2 cellular contexts compared by ENCODE assay signal in the genomic region with DNA sequence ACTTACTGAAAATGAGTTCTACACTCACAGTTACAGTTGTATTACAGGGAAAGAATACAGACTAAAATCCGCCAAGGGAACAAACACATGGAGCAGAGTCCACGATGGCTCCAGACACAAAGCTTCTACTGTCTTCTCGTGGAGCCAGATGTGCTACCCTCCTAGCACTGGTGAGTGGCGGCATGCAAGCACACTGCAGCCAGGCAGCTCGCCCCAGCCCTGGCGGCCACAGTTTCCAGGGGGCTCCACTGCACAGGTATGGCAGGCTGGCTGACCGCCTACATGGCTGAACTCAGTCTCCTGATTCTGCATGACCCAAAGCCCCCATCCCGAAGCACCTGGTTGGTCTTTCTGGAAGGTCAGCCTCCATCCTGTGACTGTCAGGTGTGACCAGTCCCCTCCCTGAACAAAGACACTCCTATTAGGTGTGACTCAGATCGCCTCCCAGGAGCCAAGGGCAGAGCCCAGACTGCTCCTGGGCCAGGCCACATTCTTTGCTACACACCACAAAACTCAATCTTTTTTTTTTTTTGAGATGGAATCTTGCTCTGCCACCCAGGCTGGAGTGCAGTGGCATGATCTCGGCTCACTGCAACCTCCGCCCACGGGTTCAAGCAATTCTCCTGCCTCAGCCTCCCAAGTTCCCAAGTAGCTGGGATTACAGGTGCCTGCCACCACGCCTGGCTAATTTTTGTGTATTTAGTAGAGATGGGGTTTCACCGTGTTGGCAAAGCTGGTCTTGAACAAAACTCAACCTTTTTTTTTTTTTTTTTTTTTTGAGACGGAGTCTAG.
TF ChIP-seq lines count a peak whose summit lies in the region.

No MANE protein-coding gene starts in this region.

TF ChIP-seq in K562, 482 proteins besides CTCF, POLR2A, EP300 and RAD21 (continues in another document):
- TF ChIP-seq ZNF41 (CRISPR knock-in tag; conservative IDR thresholded peaks at IDR 0.05): no peak
- TF ChIP-seq, protein P1, sequence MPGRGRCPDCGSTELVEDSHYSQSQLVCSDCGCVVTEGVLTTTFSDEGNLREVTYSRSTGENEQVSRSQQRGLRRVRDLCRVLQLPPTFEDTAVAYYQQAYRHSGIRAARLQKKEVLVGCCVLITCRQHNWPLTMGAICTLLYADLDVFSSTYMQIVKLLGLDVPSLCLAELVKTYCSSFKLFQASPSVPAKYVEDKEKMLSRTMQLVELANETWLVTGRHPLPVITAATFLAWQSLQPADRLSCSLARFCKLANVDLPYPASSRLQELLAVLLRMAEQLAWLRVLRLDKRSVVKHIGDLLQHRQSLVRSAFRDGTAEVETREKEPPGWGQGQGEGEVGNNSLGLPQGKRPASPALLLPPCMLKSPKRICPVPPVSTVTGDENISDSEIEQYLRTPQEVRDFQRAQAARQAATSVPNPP (IDR thresholded peaks at IDR 0.05; ENCODE audit: borderline replicate concordance, insufficient read depth, insufficient read length): no peak
- TF ChIP-seq, protein P2, sequence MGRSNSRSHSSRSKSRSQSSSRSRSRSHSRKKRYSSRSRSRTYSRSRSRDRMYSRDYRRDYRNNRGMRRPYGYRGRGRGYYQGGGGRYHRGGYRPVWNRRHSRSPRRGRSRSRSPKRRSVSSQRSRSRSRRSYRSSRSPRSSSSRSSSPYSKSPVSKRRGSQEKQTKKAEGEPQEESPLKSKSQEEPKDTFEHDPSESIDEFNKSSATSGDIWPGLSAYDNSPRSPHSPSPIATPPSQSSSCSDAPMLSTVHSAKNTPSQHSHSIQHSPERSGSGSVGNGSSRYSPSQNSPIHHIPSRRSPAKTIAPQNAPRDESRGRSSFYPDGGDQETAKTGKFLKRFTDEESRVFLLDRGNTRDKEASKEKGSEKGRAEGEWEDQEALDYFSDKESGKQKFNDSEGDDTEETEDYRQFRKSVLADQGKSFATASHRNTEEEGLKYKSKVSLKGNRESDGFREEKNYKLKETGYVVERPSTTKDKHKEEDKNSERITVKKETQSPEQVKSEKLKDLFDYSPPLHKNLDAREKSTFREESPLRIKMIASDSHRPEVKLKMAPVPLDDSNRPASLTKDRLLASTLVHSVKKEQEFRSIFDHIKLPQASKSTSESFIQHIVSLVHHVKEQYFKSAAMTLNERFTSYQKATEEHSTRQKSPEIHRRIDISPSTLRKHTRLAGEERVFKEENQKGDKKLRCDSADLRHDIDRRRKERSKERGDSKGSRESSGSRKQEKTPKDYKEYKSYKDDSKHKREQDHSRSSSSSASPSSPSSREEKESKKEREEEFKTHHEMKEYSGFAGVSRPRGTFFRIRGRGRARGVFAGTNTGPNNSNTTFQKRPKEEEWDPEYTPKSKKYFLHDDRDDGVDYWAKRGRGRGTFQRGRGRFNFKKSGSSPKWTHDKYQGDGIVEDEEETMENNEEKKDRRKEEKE (IDR thresholded peaks at IDR 0.05; ENCODE audit: borderline replicate concordance in 1 of 2, control insufficient read depth in 1 of 2, low read depth in 2 of 2, low read length in 1 of 2): no peak
- no peak for TF ChIP-seq SMARCE1 (IDR thresholded peaks at IDR 0.05)
- TF ChIP-seq EGR1 (conservative IDR thresholded peaks at IDR 0.05): no peak
- no peak for TF ChIP-seq ZNF24 (IDR thresholded peaks at IDR 0.05)
- no peak for TF ChIP-seq ATF7 (IDR thresholded peaks at IDR 0.05)
- TF ChIP-seq, protein P3, sequence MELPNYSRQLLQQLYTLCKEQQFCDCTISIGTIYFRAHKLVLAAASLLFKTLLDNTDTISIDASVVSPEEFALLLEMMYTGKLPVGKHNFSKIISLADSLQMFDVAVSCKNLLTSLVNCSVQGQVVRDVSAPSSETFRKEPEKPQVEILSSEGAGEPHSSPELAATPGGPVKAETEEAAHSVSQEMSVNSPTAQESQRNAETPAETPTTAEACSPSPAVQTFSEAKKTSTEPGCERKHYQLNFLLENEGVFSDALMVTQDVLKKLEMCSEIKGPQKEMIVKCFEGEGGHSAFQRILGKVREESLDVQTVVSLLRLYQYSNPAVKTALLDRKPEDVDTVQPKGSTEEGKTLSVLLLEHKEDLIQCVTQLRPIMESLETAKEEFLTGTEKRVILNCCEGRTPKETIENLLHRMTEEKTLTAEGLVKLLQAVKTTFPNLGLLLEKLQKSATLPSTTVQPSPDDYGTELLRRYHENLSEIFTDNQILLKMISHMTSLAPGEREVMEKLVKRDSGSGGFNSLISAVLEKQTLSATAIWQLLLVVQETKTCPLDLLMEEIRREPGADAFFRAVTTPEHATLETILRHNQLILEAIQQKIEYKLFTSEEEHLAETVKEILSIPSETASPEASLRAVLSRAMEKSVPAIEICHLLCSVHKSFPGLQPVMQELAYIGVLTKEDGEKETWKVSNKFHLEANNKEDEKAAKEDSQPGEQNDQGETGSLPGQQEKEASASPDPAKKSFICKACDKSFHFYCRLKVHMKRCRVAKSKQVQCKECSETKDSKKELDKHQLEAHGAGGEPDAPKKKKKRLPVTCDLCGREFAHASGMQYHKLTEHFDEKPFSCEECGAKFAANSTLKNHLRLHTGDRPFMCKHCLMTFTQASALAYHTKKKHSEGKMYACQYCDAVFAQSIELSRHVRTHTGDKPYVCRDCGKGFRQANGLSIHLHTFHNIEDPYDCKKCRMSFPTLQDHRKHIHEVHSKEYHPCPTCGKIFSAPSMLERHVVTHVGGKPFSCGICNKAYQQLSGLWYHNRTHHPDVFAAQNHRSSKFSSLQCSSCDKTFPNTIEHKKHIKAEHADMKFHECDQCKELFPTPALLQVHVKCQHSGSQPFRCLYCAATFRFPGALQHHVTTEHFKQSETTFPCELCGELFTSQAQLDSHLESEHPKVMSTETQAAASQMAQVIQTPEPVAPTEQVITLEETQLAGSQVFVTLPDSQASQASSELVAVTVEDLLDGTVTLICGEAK (IDR thresholded peaks at IDR 0.05): no peak
- TF ChIP-seq, protein P3 (CRISPR knock-in tag; IDR thresholded peaks at IDR 0.05): no peak
- no peak for TF ChIP-seq ZKSCAN3 (CRISPR knock-in tag; IDR thresholded peaks at IDR 0.05)

TF ChIP-seq in HepG2, 621 proteins besides CTCF, POLR2A, EP300 and RAD21 (continues in another document):
- TF ChIP-seq, protein P4, sequence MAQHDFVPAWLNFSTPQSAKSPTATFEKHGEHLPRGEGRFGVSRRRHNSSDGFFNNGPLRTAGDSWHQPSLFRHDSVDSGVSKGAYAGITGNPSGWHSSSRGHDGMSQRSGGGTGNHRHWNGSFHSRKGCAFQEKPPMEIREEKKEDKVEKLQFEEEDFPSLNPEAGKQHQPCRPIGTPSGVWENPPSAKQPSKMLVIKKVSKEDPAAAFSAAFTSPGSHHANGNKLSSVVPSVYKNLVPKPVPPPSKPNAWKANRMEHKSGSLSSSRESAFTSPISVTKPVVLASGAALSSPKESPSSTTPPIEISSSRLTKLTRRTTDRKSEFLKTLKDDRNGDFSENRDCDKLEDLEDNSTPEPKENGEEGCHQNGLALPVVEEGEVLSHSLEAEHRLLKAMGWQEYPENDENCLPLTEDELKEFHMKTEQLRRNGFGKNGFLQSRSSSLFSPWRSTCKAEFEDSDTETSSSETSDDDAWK (CRISPR knock-in tag; IDR thresholded peaks at IDR 0.05): no peak
- TF ChIP-seq RXRA (CRISPR knock-in tag; IDR thresholded peaks at IDR 0.05) (peak; percentile 68), ZNF547 (CRISPR knock-in tag; IDR thresholded peaks at IDR 0.05) (0 out of 2 replicates have a peak, but pooled peaks have one; percentile 23), XRCC5 (optimal IDR thresholded peaks at IDR 0.05; ENCODE audit: low read length) (peak; percentile 88), ZFAT (CRISPR knock-in tag; conservative IDR thresholded peaks at IDR 0.05) (no peak), KDM1A (CRISPR knock-in tag; IDR thresholded peaks at IDR 0.05) (0 out of 2 replicates have a peak, but pooled peaks have one; percentile 25), ZNF430 (CRISPR knock-in tag; IDR thresholded peaks at IDR 0.05) (peak; percentile 63; the same call in 1 of the 2 replicates), ZNF749 (CRISPR knock-in tag; IDR thresholded peaks at IDR 0.05; ENCODE audit: borderline replicate concordance) (no peak), CBX5 (CRISPR knock-in tag; IDR thresholded peaks at IDR 0.05; ENCODE audit: borderline replicate concordance) (0 out of 2 replicates have a peak, but pooled peaks have one; percentile 63), BCL6 (CRISPR knock-in tag; IDR thresholded peaks at IDR 0.05) (0 out of 2 replicates have a peak, but pooled peaks have one; percentile 31), FOXA3 (CRISPR knock-in tag; IDR thresholded peaks at IDR 0.05) (peak; percentile 18; the same call in 1 of the 2 replicates), SOX6 (IDR thresholded peaks at IDR 0.05) (no peak), SOX6 (CRISPR knock-in tag; IDR thresholded peaks at IDR 0.05) (peak; percentile 84), HDAC2 (CRISPR knock-in tag; IDR thresholded peaks at IDR 0.05) (peak; percentile 68), ZNF501 (CRISPR knock-in tag; IDR thresholded peaks at IDR 0.05) (peak; percentile 54; the same call in 1 of the 2 replicates), LCORL (IDR thresholded peaks at IDR 0.05) (no peak), LCORL (CRISPR knock-in tag; IDR thresholded peaks at IDR 0.05) (peak; percentile 38; the same call in 1 of the 2 replicates), PHF20 (CRISPR knock-in tag; IDR thresholded peaks at IDR 0.05) (no peak), ZNF292 (CRISPR knock-in tag; IDR thresholded peaks at IDR 0.05; ENCODE audit: borderline replicate concordance, low read depth) (peak; percentile 31; the same call in 1 of the 2 replicates)
- TF ChIP-seq, protein P5, sequence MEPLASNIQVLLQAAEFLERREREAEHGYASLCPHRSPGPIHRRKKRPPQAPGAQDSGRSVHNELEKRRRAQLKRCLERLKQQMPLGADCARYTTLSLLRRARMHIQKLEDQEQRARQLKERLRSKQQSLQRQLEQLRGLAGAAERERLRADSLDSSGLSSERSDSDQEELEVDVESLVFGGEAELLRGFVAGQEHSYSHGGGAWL (CRISPR knock-in tag; IDR thresholded peaks at IDR 0.05): 0 out of 2 replicates have a peak, but pooled peaks have one; percentile 44
- TF ChIP-seq, protein P6, sequence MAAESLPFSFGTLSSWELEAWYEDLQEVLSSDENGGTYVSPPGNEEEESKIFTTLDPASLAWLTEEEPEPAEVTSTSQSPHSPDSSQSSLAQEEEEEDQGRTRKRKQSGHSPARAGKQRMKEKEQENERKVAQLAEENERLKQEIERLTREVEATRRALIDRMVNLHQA (CRISPR knock-in tag; IDR thresholded peaks at IDR 0.05): no peak
- TF ChIP-seq, protein P7, sequence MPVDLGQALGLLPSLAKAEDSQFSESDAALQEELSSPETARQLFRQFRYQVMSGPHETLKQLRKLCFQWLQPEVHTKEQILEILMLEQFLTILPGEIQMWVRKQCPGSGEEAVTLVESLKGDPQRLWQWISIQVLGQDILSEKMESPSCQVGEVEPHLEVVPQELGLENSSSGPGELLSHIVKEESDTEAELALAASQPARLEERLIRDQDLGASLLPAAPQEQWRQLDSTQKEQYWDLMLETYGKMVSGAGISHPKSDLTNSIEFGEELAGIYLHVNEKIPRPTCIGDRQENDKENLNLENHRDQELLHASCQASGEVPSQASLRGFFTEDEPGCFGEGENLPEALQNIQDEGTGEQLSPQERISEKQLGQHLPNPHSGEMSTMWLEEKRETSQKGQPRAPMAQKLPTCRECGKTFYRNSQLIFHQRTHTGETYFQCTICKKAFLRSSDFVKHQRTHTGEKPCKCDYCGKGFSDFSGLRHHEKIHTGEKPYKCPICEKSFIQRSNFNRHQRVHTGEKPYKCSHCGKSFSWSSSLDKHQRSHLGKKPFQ (CRISPR knock-in tag; IDR thresholded peaks at IDR 0.05; ENCODE audit: insufficient replicate concordance): peak; percentile 77
- TF ChIP-seq, protein P8, sequence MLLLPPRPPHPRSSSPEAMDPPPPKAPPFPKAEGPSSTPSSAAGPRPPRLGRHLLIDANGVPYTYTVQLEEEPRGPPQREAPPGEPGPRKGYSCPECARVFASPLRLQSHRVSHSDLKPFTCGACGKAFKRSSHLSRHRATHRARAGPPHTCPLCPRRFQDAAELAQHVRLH (CRISPR knock-in tag; IDR thresholded peaks at IDR 0.05; ENCODE audit: borderline replicate concordance, low read depth): peak; percentile 48; the same call in 1 of the 2 replicates
- TF ChIP-seq, protein P9, sequence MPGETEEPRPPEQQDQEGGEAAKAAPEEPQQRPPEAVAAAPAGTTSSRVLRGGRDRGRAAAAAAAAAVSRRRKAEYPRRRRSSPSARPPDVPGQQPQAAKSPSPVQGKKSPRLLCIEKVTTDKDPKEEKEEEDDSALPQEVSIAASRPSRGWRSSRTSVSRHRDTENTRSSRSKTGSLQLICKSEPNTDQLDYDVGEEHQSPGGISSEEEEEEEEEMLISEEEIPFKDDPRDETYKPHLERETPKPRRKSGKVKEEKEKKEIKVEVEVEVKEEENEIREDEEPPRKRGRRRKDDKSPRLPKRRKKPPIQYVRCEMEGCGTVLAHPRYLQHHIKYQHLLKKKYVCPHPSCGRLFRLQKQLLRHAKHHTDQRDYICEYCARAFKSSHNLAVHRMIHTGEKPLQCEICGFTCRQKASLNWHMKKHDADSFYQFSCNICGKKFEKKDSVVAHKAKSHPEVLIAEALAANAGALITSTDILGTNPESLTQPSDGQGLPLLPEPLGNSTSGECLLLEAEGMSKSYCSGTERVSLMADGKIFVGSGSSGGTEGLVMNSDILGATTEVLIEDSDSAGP (CRISPR knock-in tag; IDR thresholded peaks at IDR 0.05; ENCODE audit: borderline replicate concordance): peak; percentile 37; the same call in 1 of the 2 replicates
- TF ChIP-seq, protein P10, sequence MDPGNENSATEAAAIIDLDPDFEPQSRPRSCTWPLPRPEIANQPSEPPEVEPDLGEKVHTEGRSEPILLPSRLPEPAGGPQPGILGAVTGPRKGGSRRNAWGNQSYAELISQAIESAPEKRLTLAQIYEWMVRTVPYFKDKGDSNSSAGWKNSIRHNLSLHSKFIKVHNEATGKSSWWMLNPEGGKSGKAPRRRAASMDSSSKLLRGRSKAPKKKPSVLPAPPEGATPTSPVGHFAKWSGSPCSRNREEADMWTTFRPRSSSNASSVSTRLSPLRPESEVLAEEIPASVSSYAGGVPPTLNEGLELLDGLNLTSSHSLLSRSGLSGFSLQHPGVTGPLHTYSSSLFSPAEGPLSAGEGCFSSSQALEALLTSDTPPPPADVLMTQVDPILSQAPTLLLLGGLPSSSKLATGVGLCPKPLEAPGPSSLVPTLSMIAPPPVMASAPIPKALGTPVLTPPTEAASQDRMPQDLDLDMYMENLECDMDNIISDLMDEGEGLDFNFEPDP (CRISPR knock-in tag; conservative IDR thresholded peaks at IDR 0.05): no peak
